9 cellular contexts compared by ENCODE assay signal in genomic region chr11:123942413-123942812, GRCh38. TPM values are rescaled to one million over a fixed set of nuclear protein-coding genes. Genes with fewer than 3 reads are reported as not detected.
"Had no signal": no experiment of that assay in that cellular context is flagged by ENCODE, and none has a peak within 500 bp of the region (broad histone marks: within the 10 kb centered on the region; RNA-seq: fewer than 3 reads in every experiment).

No MANE protein-coding gene starts in this region.

- H3K4me3 ChIP-seq: GM12878 had no signal

- FAIRE-seq: G401.6, GM12878, GM12891, GM12892, GM18507, GM19239 had no signal

- DNase-seq: GDM1, GF-D8 had no signal

- ATAC-seq: GM12878 had no signal

RNA-seq across cellular contexts. Expression of gene OR6T1, which starts 1.2 kb away (rescaled TPM):
- total RNA-seq: G401, GM12878 had no signal
- polyA plus RNA-seq: GM12878 had no signal

RNA-seq across cellular contexts. Expression of gene OR4D5, which starts 3.0 kb away (rescaled TPM):
- total RNA-seq: G401, GM12878 had no signal
- polyA plus RNA-seq: GM12878 had no signal

RNA-seq across cellular contexts. Expression of gene OR10S1, which starts 35.2 kb away (rescaled TPM):
- total RNA-seq: G401, GM12878 had no signal
- polyA plus RNA-seq: GM12878 had no signal

RNA-seq across cellular contexts. Expression of gene OR8D4, which starts 40.4 kb away (rescaled TPM):
- total RNA-seq: G401, GM12878 had no signal
- polyA plus RNA-seq: GM12878 had no signal

RNA-seq across cellular contexts. Expression of gene OR10G6, which starts 52.5 kb away (rescaled TPM):
- total RNA-seq: G401, GM12878 had no signal
- polyA plus RNA-seq: GM12878 had no signal
